In genomic region chr21:16407403-16408279, GRCh38 we compare ENCODE assay signal across 20 cellular contexts.
DNase-seq lines count a peak whose midpoint lies in the region; ATAC-seq and TF ChIP-seq lines count a peak whose summit lies in the region.
"Had no signal": no experiment of that assay in that cellular context is flagged by ENCODE, and none has a peak within 500 bp of the region (broad histone marks: within the 10 kb centered on the region; RNA-seq: fewer than 3 reads in every experiment).

No MANE protein-coding gene starts in this region.

- peaks cover 8% of the 10 kb centered on the region for H3K27me3 Mint-ChIP-seq in nephron progenitor cell (ENCODE audit: low read depth, poor library complexity)
- H3K27me3 Mint-ChIP-seq: naive B cell had no signal

- intact Hi-C loops in breast epithelium (cut with DNase I; ENCODE audit: low total_unique reads) (no loop called here), colonic mucosa (cut with DNase I) (no loop called here)

- H3K27ac ChIP-seq in breast epithelium (peak overlapping the region; percentile 11 to 61), colonic mucosa (no peak overlapping the region)
- H3K27ac ChIP-seq: adrenal gland, foreskin keratinocyte, SJSA1 had no signal

- DNase-seq in BE2C (peak; percentile 13), M059J (ENCODE audit: low read depth) (peak; percentile 87), breast epithelium (ENCODE audit: low spot score in 2 of 2) (no peak), nephron progenitor cell (no peak), ecto neural progenitor cell (ENCODE audit: low spot score) (no peak), colonic mucosa (no peak)
- no peak for DNase-seq in stimulated activated CD4-positive, alpha-beta T cell treated with anti-CD3 and anti-CD28 coated beads, Interleukin-2, amount 100 ng/mL, for 24 hours
- DNase-seq: activated CD4-positive, alpha-beta T cell treated with anti-CD3 and anti-CD28 coated beads, Interleukin-2, amount 50 U/mL, for 4 hours; activated T-cell treated with anti-CD3 and anti-CD28 coated beads, Interleukin-2, amount 50 U/mL, for 72 hours; adrenal gland; foreskin keratinocyte; GDM1; left ventricle myocardium superior; MM.1S; naive B cell; NCI-H187 treated with DMSO at 0.1 percent for 48 hours; NCI-H524 had no signal

- no peaks in the 10 kb centered on the region for H3K4me1 Mint-ChIP-seq in nephron progenitor cell
- H3K4me1 Mint-ChIP-seq: GM23338, naive B cell had no signal

- TF ChIP-seq CTCF in BE2C (IDR thresholded peaks at IDR 0.05; ENCODE audit: low read depth, low read length) (no peak), breast epithelium (IDR thresholded peaks at IDR 0.05) (no peak), nephron progenitor cell (IDR thresholded peaks at IDR 0.05) (no peak), colonic mucosa (IDR thresholded peaks at IDR 0.05) (no peak)

- no peak for TF ChIP-seq POLR2A in breast epithelium (IDR thresholded peaks at IDR 0.05)

- H3K4me3 ChIP-seq in BE2C (ENCODE audit: low read depth, low read length) = no peak overlapping the region
- no peak overlapping the region for H3K4me3 ChIP-seq in breast epithelium
- no peak overlapping the region for H3K4me3 ChIP-seq in colonic mucosa
- H3K4me3 ChIP-seq: adrenal gland, GM23338, SJSA1 had no signal

- no peak for ATAC-seq in GM21825 (IDR thresholded peaks at IDR 0.05; ENCODE audit: unreplicated experiment)
- ATAC-seq: activated T-cell treated with anti-CD3 and anti-CD28 coated beads, Interleukin-2, amount 50 U/mL, for 72 hours; foreskin keratinocyte; GM23338; left ventricle myocardium superior had no signal

- peak overlapping the region; percentile 44 for H3K27ac Mint-ChIP-seq in nephron progenitor cell
- H3K27ac Mint-ChIP-seq: activated T-cell treated with anti-CD3 and anti-CD28 coated beads, Interleukin-2, amount 50 U/mL, for 72 hours; GM23338 had no signal

- H3K27me3 ChIP-seq in BE2C = no peaks in the 10 kb centered on the region
- no peaks in the 10 kb centered on the region for H3K27me3 ChIP-seq in breast epithelium
- no peaks in the 10 kb centered on the region for H3K27me3 ChIP-seq in colonic mucosa
- H3K27me3 ChIP-seq: adrenal gland, foreskin keratinocyte, SJSA1 had no signal

- H3K9ac ChIP-seq in colonic mucosa (ENCODE audit: low read depth in 2 of 2, low read length in 2 of 2) = no peak overlapping the region

- no peaks in the 10 kb centered on the region for H3K36me3 Mint-ChIP-seq in nephron progenitor cell (ENCODE audit: low read depth)
- H3K36me3 Mint-ChIP-seq: naive B cell had no signal

- peaks cover 14% of the 10 kb centered on the region for H3K9me3 Mint-ChIP-seq in nephron progenitor cell

- H3K4me1 ChIP-seq in BE2C (peaks cover 5% of the 10 kb centered on the region), breast epithelium (no peaks in the 10 kb centered on the region), colonic mucosa (no peaks in the 10 kb centered on the region)
- H3K4me1 ChIP-seq: adrenal gland, foreskin keratinocyte, SJSA1 had no signal

- no peak overlapping the region for H3K4me3 Mint-ChIP-seq in nephron progenitor cell
- H3K4me3 Mint-ChIP-seq: activated T-cell treated with anti-CD3 and anti-CD28 coated beads, Interleukin-2, amount 50 U/mL, for 72 hours; GM23338; naive B cell had no signal

- H3K36me3 ChIP-seq in BE2C = no peaks in the 10 kb centered on the region
- H3K36me3 ChIP-seq in breast epithelium = no peaks in the 10 kb centered on the region
- H3K36me3 ChIP-seq in colonic mucosa = no peaks in the 10 kb centered on the region
- H3K36me3 ChIP-seq: adrenal gland, SJSA1 had no signal

- no peaks in the 10 kb centered on the region for H3K9me3 ChIP-seq in BE2C
- peaks cover 0 to 6% of the 10 kb centered on the region in 2 donors for H3K9me3 ChIP-seq in breast epithelium
- no peaks in the 10 kb centered on the region for H3K9me3 ChIP-seq in colonic mucosa
- H3K9me3 ChIP-seq: adrenal gland, SJSA1 had no signal

Comparison
In these comparisons a context has a peak if more than half of its experiments do, and no peak if none do; other contexts are left out.
1. DNase-seq: peak in BE2C (single experiment) and M059J (single experiment); none in breast epithelium (0 of 2), nephron progenitor cell (single experiment), ecto neural progenitor cell (single experiment), colonic mucosa (single experiment) and stimulated activated CD4-positive, alpha-beta T cell treated with anti-CD3 and anti-CD28 coated beads, Interleukin-2, amount 100 ng/mL, for 24 hours (0 of 2).